In genomic region chr18:41949206-41949920, GRCh38 we compare ENCODE assay signal across 34 cellular contexts. TPM values are rescaled to one million over a fixed set of nuclear protein-coding genes. Genes with fewer than 3 reads are reported as not detected.
A peak's percentile ranks its signal among the peaks of the same experiment; 100 is the strongest.
DNase-seq lines count a peak whose midpoint lies in the region; ATAC-seq lines count a peak whose summit lies in the region.
"Had no signal": no experiment of that assay in that cellular context is flagged by ENCODE, and none has a peak within 500 bp of the region (broad histone marks: within the 10 kb centered on the region; RNA-seq: fewer than 3 reads in every experiment).

No MANE protein-coding gene starts in this region.

- H3K27ac Mint-ChIP-seq in activated naive CD4-positive, alpha-beta T cell treated with anti-CD3 and anti-CD28 coated beads, Interleukin-2, amount 50 U/mL, for 24 hours: no peak overlapping the region
- peak overlapping the region; percentile 73 for H3K27ac Mint-ChIP-seq in activated T-helper 1 cell treated with anti-CD3 and anti-CD28 coated beads, Interleukin-12 subunit alpha, Interleukin-12 subunit beta, Interleukin-2, Interleukin-4 antibody, amounts not matched to agents 30 ng/mL and 10 ng/mL and 1 ng/mL, durations not matched to agents 14 hours and 24 hours and 36 hours
- no peak overlapping the region for H3K27ac Mint-ChIP-seq in stimulated activated effector memory CD8-positive, alpha-beta T cell treated with anti-CD3 and anti-CD28 coated beads, Interleukin-12 subunit alpha, Interleukin-12 subunit beta, amount 100 ng/mL, for 72 hours
- H3K27ac Mint-ChIP-seq: GM23338, neural progenitor cell had no signal

- no peaks in the 10 kb centered on the region for H3K36me3 Mint-ChIP-seq in activated naive CD4-positive, alpha-beta T cell treated with anti-CD3 and anti-CD28 coated beads, Interleukin-2, amount 50 U/mL, for 24 hours
- H3K36me3 Mint-ChIP-seq in activated T-helper 1 cell treated with anti-CD3 and anti-CD28 coated beads, Interleukin-12 subunit alpha, Interleukin-12 subunit beta, Interleukin-2, Interleukin-4 antibody, amounts not matched to agents 30 ng/mL and 10 ng/mL and 1 ng/mL, durations not matched to agents 14 hours and 24 hours and 36 hours (ENCODE audit: low read depth): no peaks in the 10 kb centered on the region
- no peaks in the 10 kb centered on the region for H3K36me3 Mint-ChIP-seq in stimulated activated effector memory CD8-positive, alpha-beta T cell treated with anti-CD3 and anti-CD28 coated beads, Interleukin-12 subunit alpha, Interleukin-12 subunit beta, amount 100 ng/mL, for 72 hours
- H3K36me3 Mint-ChIP-seq: neural progenitor cell had no signal

- ATAC-seq in stimulated activated effector memory CD8-positive, alpha-beta T cell treated with anti-CD3 and anti-CD28 coated beads, Interleukin-12 subunit alpha, Interleukin-12 subunit beta, amount 100 ng/mL, for 72 hours: no peak
- no peak for ATAC-seq in GM21360 (IDR thresholded peaks at IDR 0.05; ENCODE audit: unreplicated experiment)
- ATAC-seq: foreskin keratinocyte, GM23338, heart left ventricle, left ventricle myocardium superior had no signal

- peak overlapping the region; percentile 33 for H3K4me3 Mint-ChIP-seq in activated naive CD4-positive, alpha-beta T cell treated with anti-CD3 and anti-CD28 coated beads, Interleukin-2, amount 50 U/mL, for 24 hours
- no peak overlapping the region for H3K4me3 Mint-ChIP-seq in activated T-helper 1 cell treated with anti-CD3 and anti-CD28 coated beads, Interleukin-12 subunit alpha, Interleukin-12 subunit beta, Interleukin-2, Interleukin-4 antibody, amounts not matched to agents 30 ng/mL and 10 ng/mL and 1 ng/mL, durations not matched to agents 14 hours and 24 hours and 36 hours
- peak overlapping the region; percentile 27 for H3K4me3 Mint-ChIP-seq in stimulated activated effector memory CD8-positive, alpha-beta T cell treated with anti-CD3 and anti-CD28 coated beads, Interleukin-12 subunit alpha, Interleukin-12 subunit beta, amount 100 ng/mL, for 72 hours
- H3K4me3 Mint-ChIP-seq: GM23338, neural progenitor cell had no signal

- H3K9me3 Mint-ChIP-seq in activated naive CD4-positive, alpha-beta T cell treated with anti-CD3 and anti-CD28 coated beads, Interleukin-2, amount 50 U/mL, for 24 hours: no peaks in the 10 kb centered on the region
- H3K9me3 Mint-ChIP-seq in activated T-helper 1 cell treated with anti-CD3 and anti-CD28 coated beads, Interleukin-12 subunit alpha, Interleukin-12 subunit beta, Interleukin-2, Interleukin-4 antibody, amounts not matched to agents 30 ng/mL and 10 ng/mL and 1 ng/mL, durations not matched to agents 14 hours and 24 hours and 36 hours: peaks cover 6% of the 10 kb centered on the region
- H3K9me3 Mint-ChIP-seq in stimulated activated effector memory CD8-positive, alpha-beta T cell treated with anti-CD3 and anti-CD28 coated beads, Interleukin-12 subunit alpha, Interleukin-12 subunit beta, amount 100 ng/mL, for 72 hours: no peaks in the 10 kb centered on the region
- H3K9me3 Mint-ChIP-seq: GM23338, neural progenitor cell had no signal

- no peaks in the 10 kb centered on the region for H3K36me3 ChIP-seq in H7 (replicated peaks; ENCODE audit: control insufficient read depth, insufficient read depth, low read length)
- H3K36me3 ChIP-seq: BLaER1 treated with 17β-estradiol and CSF1 and Interleukin-3, amounts not matched to agents 10 nM and 100 nM; esophagus squamous epithelium; heart left ventricle; MG63; neural progenitor cell; pancreas; SJCRH30; suprapubic skin; upper lobe of left lung had no signal

- peaks cover 23% of the 10 kb centered on the region for H3K4me1 Mint-ChIP-seq in activated naive CD4-positive, alpha-beta T cell treated with anti-CD3 and anti-CD28 coated beads, Interleukin-2, amount 50 U/mL, for 24 hours
- peaks cover 30% of the 10 kb centered on the region for H3K4me1 Mint-ChIP-seq in activated T-helper 1 cell treated with anti-CD3 and anti-CD28 coated beads, Interleukin-12 subunit alpha, Interleukin-12 subunit beta, Interleukin-2, Interleukin-4 antibody, amounts not matched to agents 30 ng/mL and 10 ng/mL and 1 ng/mL, durations not matched to agents 14 hours and 24 hours and 36 hours (ENCODE audit: low read depth)
- peaks cover 14% of the 10 kb centered on the region for H3K4me1 Mint-ChIP-seq in stimulated activated effector memory CD8-positive, alpha-beta T cell treated with anti-CD3 and anti-CD28 coated beads, Interleukin-12 subunit alpha, Interleukin-12 subunit beta, amount 100 ng/mL, for 72 hours
- H3K4me1 Mint-ChIP-seq: GM23338, neural progenitor cell had no signal

- H3K4me3 ChIP-seq in H7 (ENCODE audit: insufficient read depth, low read depth, low read length): no peak overlapping the region
- H3K4me3 ChIP-seq: BLaER1 treated with 17β-estradiol and CSF1 and Interleukin-3, amounts not matched to agents 10 nM and 100 nM; esophagus squamous epithelium; GM23338; heart left ventricle; MG63; neural progenitor cell; pancreas; SJCRH30; skin epidermis; suprapubic skin; upper lobe of left lung had no signal

- intact Hi-C loops in activated T-helper 1 cell treated with anti-CD3 and anti-CD28 coated beads, Interleukin-12 subunit alpha, Interleukin-12 subunit beta, Interleukin-2, Interleukin-4 antibody, amounts not matched to agents 30 ng/mL and 10 ng/mL and 1 ng/mL, durations not matched to agents 14 hours and 24 hours and 36 hours (cut with micrococcal nuclease): no loop called here

- DNase-seq in NCI-H510A treated with DMSO at 0.1 percent for 48 hours (lab: John Stamatoyannopoulos, UW): peak; percentile 17
- no peak for DNase-seq in NCI-H510A (lab: John Stamatoyannopoulos, UW)
- DNase-seq in activated naive CD4-positive, alpha-beta T cell treated with anti-CD3 and anti-CD28 coated beads, Interleukin-2, amount 50 U/mL, for 16 hours: no peak
- DNase-seq in activated T-helper 1 cell treated with anti-CD3 and anti-CD28 coated beads, Interleukin-12 subunit alpha, Interleukin-12 subunit beta, Interleukin-2, Interleukin-4 antibody, amounts not matched to agents 30 ng/mL and 10 ng/mL and 1 ng/mL, durations not matched to agents 14 hours and 24 hours and 36 hours (ENCODE audit: low spot score): no peak
- no peak for DNase-seq in stimulated activated effector memory CD8-positive, alpha-beta T cell treated with anti-CD3 and anti-CD28 coated beads, Interleukin-12 subunit alpha, Interleukin-12 subunit beta, amount 100 ng/mL, for 72 hours (ENCODE audit: low spot score in 2 of 2)
- no peak for DNase-seq in H7
- DNase-seq: activated CD4-positive, CD25-positive, alpha-beta regulatory T cell; amygdala; COR-L47; DMS79; esophagus squamous epithelium; foreskin keratinocyte; heart left ventricle; KG1; left ventricle myocardium superior; mesendoderm; MG63; NCI-H1105 treated with DMSO at 0.1 percent for 48 hours; NCI-H187 treated with DMSO at 0.1 percent for 48 hours; NCI-H2171 treated with DMSO at 0.1 percent for 48 hours; NCI-H526; pancreas; retina; SJCRH30; stimulated activated naive CD4-positive, alpha-beta T cell; SW 1271; upper lobe of left lung had no signal

- peaks cover 18% of the 10 kb centered on the region for H3K27me3 Mint-ChIP-seq in activated naive CD4-positive, alpha-beta T cell treated with anti-CD3 and anti-CD28 coated beads, Interleukin-2, amount 50 U/mL, for 24 hours
- H3K27me3 Mint-ChIP-seq in activated T-helper 1 cell treated with anti-CD3 and anti-CD28 coated beads, Interleukin-12 subunit alpha, Interleukin-12 subunit beta, Interleukin-2, Interleukin-4 antibody, amounts not matched to agents 30 ng/mL and 10 ng/mL and 1 ng/mL, durations not matched to agents 14 hours and 24 hours and 36 hours (ENCODE audit: insufficient read depth): peaks cover 10% of the 10 kb centered on the region

- no peaks in the 10 kb centered on the region for H3K27me3 ChIP-seq in H7 (ENCODE audit: control insufficient read depth, insufficient read depth, low read length)
- H3K27me3 ChIP-seq: BLaER1 treated with 17β-estradiol and CSF1 and Interleukin-3, amounts not matched to agents 10 nM and 100 nM; MG63; SJCRH30; upper lobe of left lung had no signal

RNA-seq across cellular contexts. Expression of gene PIK3C3, which starts 5.7 kb away (rescaled TPM):
- total RNA-seq in activated T-helper 1 cell treated with anti-CD3 and anti-CD28 coated beads, Interleukin-12 subunit alpha, Interleukin-12 subunit beta, Interleukin-2, Interleukin-4 antibody, amounts not matched to agents 30 ng/mL and 10 ng/mL and 1 ng/mL, durations not matched to agents 14 hours and 24 hours and 36 hours: 53.5 and 55.3 TPM in 2 replicates
- 23.0 and 27.2 TPM in 2 replicates for total RNA-seq in H7 (2014; rRNA removed; shearing (Covaris generic))
